8 cellular contexts compared by ENCODE assay signal in genomic region chr9:113056191-113057106, GRCh38. TPM values are rescaled to one million over a fixed set of nuclear protein-coding genes. Genes with fewer than 3 reads are reported as not detected.
DNase-seq lines count a peak whose midpoint lies in the region; ATAC-seq, FAIRE-seq and TF ChIP-seq lines count a peak whose summit lies in the region.

TSS of gene ZFP37 (minus strand) at chr9:113056724. CDS start at chr9:113056688, 36 bp downstream.

- DNase-seq in D721Med (ENCODE audit: insufficient read length, low spot score) (peak; percentile 76), GM23338 (ENCODE audit: low spot score) (peak; percentile 96), MV-4-11 (lab: John Stamatoyannopoulos, UW) (peak; percentile 83), T1000 (lab: John Stamatoyannopoulos, UW) (peak; percentile 87), GM12878 (ENCODE audit: low read depth, low spot score) (peak; percentile 1), hippocampal formation (lab: John Stamatoyannopoulos, UW) (peak; percentile 92 to 94), putamen (ENCODE audit: low spot score) (peak; percentile 95), urothelium cell line (ENCODE audit: low spot score) (peak; percentile 91)

- H3F3A ChIP-seq in GM23338 (replicated peaks; ENCODE audit: low read depth), result no peaks in the 10 kb centered on the region

- CTCF ChIA-PET in GM12878 (lab: Yijun Ruan, JAX), result no interaction called here

- H2AFZ ChIP-seq in GM23338, result peak within 1 kb of the TSS; percentile 100
- H2AFZ ChIP-seq in GM12878 (ENCODE audit: control insufficient read depth, low read depth, low read length), result peak within 1 kb of the TSS; percentile 94

- H3K4me1 Mint-ChIP-seq in GM23338, result no peaks in the 10 kb centered on the region

- intact Hi-C loops in GM12878 (cut with micrococcal nuclease; ENCODE audit: unreplicated experiment), result no loop called here

- no peak for TF ChIP-seq CTCF in D721Med (IDR thresholded peaks at IDR 0.05; ENCODE audit: insufficient read depth, missing control alignments)
- TF ChIP-seq CTCF in GM23338 (conservative IDR thresholded peaks at IDR 0.05; ENCODE audit: low read depth in 2 of 2), result no peak
- TF ChIP-seq CTCF in GM12878 (IDR thresholded peaks at IDR 0.05 in 2 of 3, conservative IDR thresholded peaks at IDR 0.05 in 1 of 3; ENCODE audit: control insufficient read depth in 2 of 3, extremely low read depth in 1 of 3, insufficient read depth in 1 of 3, low read depth in 3 of 3, low read length in 3 of 3), result no peak

- BruUV-seq in GM12878 (replicated peaks; lab: Mats Ljungman, UMichigan), result no TSS peak

- peak; percentile 75 for TF ChIP-seq POLR2A in GM12878 (IDR thresholded peaks at IDR 0.05; ENCODE audit: low read depth, low read length)

- H3K36me3 ChIP-seq in GM23338 (ENCODE audit: insufficient read depth) (no peaks in the 10 kb centered on the region), GM12878 (ENCODE audit: control insufficient read depth in 2 of 2, insufficient read depth in 2 of 2, low read length in 1 of 2) (no peaks in the 10 kb centered on the region)

- WGBS in GM12878 (ENCODE audit: insufficient coverage, insufficient replicate concordance, low lambda C conversion rate, missing lambda C conversion rate), result 31% methylated on average over 62 of the region's 62 CpGs

- H3K27me3 Mint-ChIP-seq in GM23338 (ENCODE audit: insufficient read depth, low read depth, poor library complexity), result peaks cover 13% of the 10 kb centered on the region

- H3K4me3 ChIP-seq in GM23338 (peak within 1 kb of the TSS; percentile 99), GM12878 (peak within 1 kb of the TSS; percentile 66)

- no peak within 1 kb of the TSS for H3K27ac Mint-ChIP-seq in GM23338

- in situ Hi-C loops in GM12878 (cut with MboI), result no loop called here

- no peak within 1 kb of the TSS for H3K27ac ChIP-seq in GM23338 (ENCODE audit: low read depth)
- H3K27ac ChIP-seq in GM12878 (ENCODE audit: control insufficient read depth, insufficient read depth), result peak within 1 kb of the TSS; percentile 60

- RAD21 ChIA-PET in GM12878 (lab: Charles Lee; ENCODE audit: unreplicated experiment), result no interaction called here

- peaks cover 3% of the 10 kb centered on the region; the same call in 1 of the 3 replicates for H3K36me3 Mint-ChIP-seq in GM23338 (ENCODE audit: low read depth)

- no peak for FAIRE-seq in D721Med (lab: Jason Lieb, UNC)
- peak; percentile 13 for FAIRE-seq in GM12878 (lab: Jason Lieb, UNC)
- FAIRE-seq in urothelium cell line (lab: Jason Lieb, UNC), result peak; percentile 55

- no peak within 1 kb of the TSS for H3K4me3 Mint-ChIP-seq in GM23338

- no peaks in the 10 kb centered on the region; the same call in 1 of the 2 replicates for H4K20me1 ChIP-seq in GM23338 (replicated peaks; ENCODE audit: insufficient read depth)
- no peaks in the 10 kb centered on the region for H4K20me1 ChIP-seq in GM12878 (ENCODE audit: control insufficient read depth, insufficient read depth)

- H3K79me2 ChIP-seq in GM23338 (replicated peaks; ENCODE audit: insufficient read depth) (0 out of 2 replicates have a peak, but pooled peaks cover 8% of the 10 kb centered on the region), GM12878 (ENCODE audit: control insufficient read depth, insufficient read depth, low read length) (no peaks in the 10 kb centered on the region)

- SMC1A ChIA-PET in GM12878 (lab: Charles Lee; ENCODE audit: uncharacterized antibody, unreplicated experiment), result no interaction called here

- peaks cover 8% of the 10 kb centered on the region; the same call in 1 of the 2 replicates for H3K4me1 ChIP-seq in GM23338 (ENCODE audit: insufficient read depth)
- H3K4me1 ChIP-seq in GM12878 (ENCODE audit: control insufficient read depth, insufficient read depth, low read length), result no peaks in the 10 kb centered on the region

- H3K9me3 Mint-ChIP-seq in GM23338, result peaks cover 13% of the 10 kb centered on the region

- peak within 1 kb of the TSS; percentile 79 for H3K9ac ChIP-seq in GM12878 (ENCODE audit: control insufficient read depth, insufficient read depth, low read length)

- no peak for TF ChIP-seq EP300 in GM12878 (IDR thresholded peaks at IDR 0.05; ENCODE audit: borderline replicate concordance in 1 of 2, control insufficient read depth in 1 of 2, low read depth in 2 of 2, low read length in 2 of 2)

- peaks cover 20% of the 10 kb centered on the region for H3K9me2 ChIP-seq in GM23338 (ENCODE audit: insufficient read depth)

- H3K4me2 ChIP-seq in GM23338 (peak within 1 kb of the TSS; percentile 98), GM12878 (ENCODE audit: control insufficient read depth, insufficient read depth) (peak within 1 kb of the TSS; percentile 74)

- H3K9me3 ChIP-seq in GM12878 (replicated peaks; ENCODE audit: control insufficient read depth, insufficient read depth, low read length), result peaks cover 6% of the 10 kb centered on the region; the same call in 2 of the 3 replicates

- peaks cover 64% of the 10 kb centered on the region for H3K27me3 ChIP-seq in GM23338 (ENCODE audit: insufficient read depth)
- H3K27me3 ChIP-seq in GM12878 (replicated peaks in 1 of 2; ENCODE audit: control insufficient read depth in 2 of 2, insufficient read depth in 2 of 2, low read length in 1 of 2), result no peaks in the 10 kb centered on the region

- POLR2A ChIA-PET in GM12878 (lab: Charles Lee), result no interaction called here

- no peak for TF ChIP-seq RAD21 in GM12878 (IDR thresholded peaks at IDR 0.05; ENCODE audit: insufficient read depth, low read depth, low read length)

- peak; percentile 100 for ATAC-seq in GM23338
- ATAC-seq in GM12878, result peak; percentile 26; the same call in 1 of the 3 replicates

TF ChIP-seq in GM23338, 12 proteins besides CTCF, POLR2A, EP300 and RAD21 (continues in another document):
- TF ChIP-seq NANOG (IDR thresholded peaks at IDR 0.05; ENCODE audit: borderline replicate concordance) (no peak), EZH2 (IDR thresholded peaks at IDR 0.05; ENCODE audit: low read depth, unreplicated experiment) (peak; percentile 75)

TF ChIP-seq in GM12878, 131 proteins besides CTCF, POLR2A, EP300 and RAD21 (continues in another document):
- no peak for TF ChIP-seq NBN (IDR thresholded peaks at IDR 0.05)
- TF ChIP-seq RUNX3 (IDR thresholded peaks at IDR 0.05; ENCODE audit: low read length), result peak; percentile 54; the same call in 1 of the 2 replicates
- no peak for TF ChIP-seq SUPT20H (IDR thresholded peaks at IDR 0.05; ENCODE audit: borderline replicate concordance, control insufficient read depth, low read depth, low read length)
- TF ChIP-seq E4F1 (IDR thresholded peaks at IDR 0.05; ENCODE audit: borderline replicate concordance, partially characterized antibody), result no peak
- no peak for TF ChIP-seq SREBF1 (IDR thresholded peaks at IDR 0.05; ENCODE audit: low read length)
- no peak for TF ChIP-seq ASH2L (IDR thresholded peaks at IDR 0.05; ENCODE audit: borderline replicate concordance, low read depth)
- TF ChIP-seq SREBF2 (IDR thresholded peaks at IDR 0.05; ENCODE audit: low read length), result no peak
- TF ChIP-seq IRF4 (IDR thresholded peaks at IDR 0.05; ENCODE audit: low read depth, low read length), result no peak
- peak; percentile 89; the same call in 1 of the 2 replicates for TF ChIP-seq CBX5 (IDR thresholded peaks at IDR 0.05; ENCODE audit: low read depth)
- no peak for TF ChIP-seq BACH1 (IDR thresholded peaks at IDR 0.05; ENCODE audit: borderline replicate concordance)
- TF ChIP-seq HDAC2 (IDR thresholded peaks at IDR 0.05), result no peak

RNA-seq across cellular contexts. Expression of gene ZFP37, which starts in this region (rescaled TPM):
- 5.0 and 5.6 TPM in 2 replicates for total RNA-seq in GM23338 (2014; rRNA removed; shearing (Covaris generic))
- polyA plus RNA-seq in GM23338 (2016; fragmentation: Nextera tagmentation; extraction: Ambion mirVana), result 1.5 and 2.3 TPM in 2 replicates
- total RNA-seq in GM12878 (2013; cell fraction: nucleolus; rRNA removed), result not detected in 2 replicates
- total RNA-seq in GM12878 (2014; rRNA removed), result 0.79 and 1.3 TPM in 2 replicates
- 1.7 and 2.3 TPM in 2 replicates for total RNA-seq in GM12878 (2014; rRNA removed; fragmentation: Illumina TruSeq; extraction: Trizol)
- 1.3 and 1.6 TPM in 2 replicates for total RNA-seq in GM12878 (2021)
- 0.98 TPM for polyA plus RNA-seq in GM12878 (2011; ENCODE audit: low read depth)
- not detected in 2 replicates for polyA plus RNA-seq in GM12878 (2011; rRNA removed)
- polyA plus RNA-seq in GM12878 (2011; cell fraction: cytosol; rRNA removed), result not detected in 2 replicates
- polyA plus RNA-seq in GM12878 (2011; cell fraction: nucleus; rRNA removed), result not detected in 2 replicates
- polyA plus RNA-seq in GM12878 (2012), result 1.7 and 1.8 TPM in 2 replicates
- polyA plus RNA-seq in GM12878 (2014; fragmentation: Illumina TruSeq; extraction: Trizol), result 1.4 and 2.3 TPM in 2 replicates
- under 1 TPM; 0.47 to 0.60 TPM for polyA plus RNA-seq in GM12878 (2014; fragmentation: Nextera tagmentation; extraction: Ambion mirVana)
- 0.66 and 0.81 TPM in 2 replicates for polyA plus RNA-seq in GM12878 (2014; rRNA removed)
- 1 to 10 TPM; 1.4 to 1.6 TPM for polyA plus RNA-seq in GM12878 (2016; fragmentation: Nextera tagmentation; extraction: Ambion mirVana)
- not detected in 2 replicates for polyA minus RNA-seq in GM12878 (2011; rRNA and poly(A)+ RNA removed)
- polyA minus RNA-seq in GM12878 (2011; cell fraction: cytosol; rRNA and poly(A)+ RNA removed), result not detected in 2 replicates
- polyA minus RNA-seq in GM12878 (2011; cell fraction: nucleus; rRNA and poly(A)+ RNA removed), result not detected in 2 replicates

Comparison
In these comparisons a context has a peak if more than half of its experiments do, and no peak if none do; other contexts are left out.
1. DNase-seq: peak in every context shown above with its lines; median percentile 96 in GM23338; 95 in putamen; 93 in hippocampal formation; 91 in urothelium cell line; 87 in T1000; 83 in MV-4-11; 76 in D721Med; 1 in GM12878.